12 cellular contexts compared by ENCODE assay signal in the genomic region with DNA sequence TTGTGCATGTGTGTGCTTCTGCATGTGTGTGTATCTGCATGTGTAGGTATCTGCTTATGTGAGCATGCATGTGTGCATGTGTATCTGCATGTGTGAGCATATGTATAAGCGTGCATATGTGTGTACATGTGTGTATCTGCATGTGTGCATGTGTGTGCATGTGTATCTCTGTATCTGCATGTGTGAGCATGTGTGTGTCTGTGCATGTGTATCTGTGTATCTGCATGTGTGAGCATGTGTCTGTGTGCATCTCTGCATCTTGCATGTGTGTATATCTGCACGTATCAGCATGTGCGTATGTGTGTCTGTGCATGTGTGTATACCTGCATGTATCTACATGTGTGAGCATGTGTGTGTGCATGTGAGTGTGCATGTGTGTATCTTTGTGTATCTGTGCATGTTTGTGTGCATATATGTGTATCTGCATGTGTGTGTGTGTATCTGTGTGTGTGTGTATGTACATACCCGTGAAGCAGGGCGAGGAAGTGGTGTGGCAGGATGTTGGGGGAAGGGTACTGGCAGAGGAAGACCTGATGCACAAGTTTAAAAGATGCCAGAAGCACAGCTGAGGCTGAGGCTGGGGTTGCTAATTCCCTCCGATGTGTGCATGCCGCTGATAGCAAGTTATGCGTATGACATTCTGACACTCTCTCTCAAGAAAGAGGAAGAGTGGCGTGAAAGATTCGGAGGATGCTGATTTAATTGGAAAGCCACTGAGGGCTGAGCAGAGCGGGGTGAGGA.
A peak's percentile ranks its signal among the peaks of the same experiment; 100 is the strongest.
DNase-seq lines count a peak whose midpoint lies in the region; ATAC-seq and TF ChIP-seq lines count a peak whose summit lies in the region.
"Had no signal": no experiment of that assay in that cellular context is flagged by ENCODE, and none has a peak within 500 bp of the region (broad histone marks: within the 10 kb centered on the region; RNA-seq: fewer than 3 reads in every experiment).

No MANE protein-coding gene starts in this region.

- peaks cover 28% of the 10 kb centered on the region for H3K4me1 Mint-ChIP-seq in activated T-cell treated with anti-CD3 and anti-CD28 coated beads, Interleukin-2, amount 50 U/mL, for 4 hours (ENCODE audit: low read depth)
- H3K4me1 Mint-ChIP-seq in activated naive CD4-positive, alpha-beta T cell treated with anti-CD3 and anti-CD28 coated beads, Interleukin-2, amount 50 U/mL, for 24 hours: peaks cover 45% of the 10 kb centered on the region

- H3K27me3 Mint-ChIP-seq in activated T-cell treated with anti-CD3 and anti-CD28 coated beads, Interleukin-2, amount 50 U/mL, for 4 hours (ENCODE audit: low read depth): peaks cover 15% of the 10 kb centered on the region
- no peaks in the 10 kb centered on the region for H3K27me3 Mint-ChIP-seq in activated naive CD4-positive, alpha-beta T cell treated with anti-CD3 and anti-CD28 coated beads, Interleukin-2, amount 50 U/mL, for 24 hours

- ATAC-seq in activated T-cell treated with anti-CD3 and anti-CD28 coated beads, Interleukin-2, amount 50 U/mL, for 4 hours: no peak

- peak overlapping the region; percentile 5 for H3K4me3 Mint-ChIP-seq in activated T-cell treated with anti-CD3 and anti-CD28 coated beads, Interleukin-2, amount 50 U/mL, for 4 hours
- peak overlapping the region; percentile 74 for H3K4me3 Mint-ChIP-seq in activated naive CD4-positive, alpha-beta T cell treated with anti-CD3 and anti-CD28 coated beads, Interleukin-2, amount 50 U/mL, for 24 hours

- H3K4me3 ChIP-seq in Jurkat, Clone E6-1 (ENCODE audit: low read length): peak overlapping the region; percentile 20
- H3K4me3 ChIP-seq in foreskin fibroblast (ENCODE audit: low read depth in 1 of 2, low read length in 2 of 2): no peak overlapping the region
- H3K4me3 ChIP-seq: transverse colon had no signal

- no peak for TF ChIP-seq CTCF in foreskin fibroblast (IDR thresholded peaks at IDR 0.05; ENCODE audit: low read depth, low read length)

- peak overlapping the region; percentile 73 for H3K27ac Mint-ChIP-seq in activated naive CD4-positive, alpha-beta T cell treated with anti-CD3 and anti-CD28 coated beads, Interleukin-2, amount 50 U/mL, for 24 hours

- no peaks in the 10 kb centered on the region for H3K9me3 Mint-ChIP-seq in activated T-cell treated with anti-CD3 and anti-CD28 coated beads, Interleukin-2, amount 50 U/mL, for 4 hours
- no peaks in the 10 kb centered on the region for H3K9me3 Mint-ChIP-seq in activated naive CD4-positive, alpha-beta T cell treated with anti-CD3 and anti-CD28 coated beads, Interleukin-2, amount 50 U/mL, for 24 hours

- no peak for DNase-seq in activated T-cell treated with anti-CD3 and anti-CD28 coated beads, Interleukin-2, amount 50 U/mL, for 4 hours
- DNase-seq in activated T-cell treated with anti-CD3 and anti-CD28 coated beads for 4 hours (no peak), retina (peak; percentile 89), germinal center (ENCODE audit: low spot score) (no peak), occipital lobe (lab: John Stamatoyannopoulos, UW) (no peak), foreskin fibroblast (no peak)
- DNase-seq in Jurkat, Clone E6-1 (ENCODE audit: low read depth, low spot score): peak; percentile 96
- DNase-seq: activated gamma-delta T cell treated with Interleukin-2 at 50 U/mL for 16 hours, NCI-H2171, transverse colon, WERI-Rb-1 had no signal

- H3K36me3 Mint-ChIP-seq in activated T-cell treated with anti-CD3 and anti-CD28 coated beads, Interleukin-2, amount 50 U/mL, for 4 hours (ENCODE audit: insufficient read depth): no peaks in the 10 kb centered on the region
- no peaks in the 10 kb centered on the region for H3K36me3 Mint-ChIP-seq in activated naive CD4-positive, alpha-beta T cell treated with anti-CD3 and anti-CD28 coated beads, Interleukin-2, amount 50 U/mL, for 24 hours

Comparison
In these comparisons a context has a peak if more than half of its experiments do, and no peak if none do; other contexts are left out.
1. DNase-seq: peak in Jurkat, Clone E6-1 (single experiment) and retina (single experiment); none in activated T-cell treated with anti-CD3 and anti-CD28 coated beads, Interleukin-2, amount 50 U/mL, for 4 hours (single experiment), activated T-cell treated with anti-CD3 and anti-CD28 coated beads for 4 hours (single experiment), germinal center (single experiment), occipital lobe (single experiment) and foreskin fibroblast (0 of 2).